ENCODE assay signal across 23 cellular contexts in the genomic region with DNA sequence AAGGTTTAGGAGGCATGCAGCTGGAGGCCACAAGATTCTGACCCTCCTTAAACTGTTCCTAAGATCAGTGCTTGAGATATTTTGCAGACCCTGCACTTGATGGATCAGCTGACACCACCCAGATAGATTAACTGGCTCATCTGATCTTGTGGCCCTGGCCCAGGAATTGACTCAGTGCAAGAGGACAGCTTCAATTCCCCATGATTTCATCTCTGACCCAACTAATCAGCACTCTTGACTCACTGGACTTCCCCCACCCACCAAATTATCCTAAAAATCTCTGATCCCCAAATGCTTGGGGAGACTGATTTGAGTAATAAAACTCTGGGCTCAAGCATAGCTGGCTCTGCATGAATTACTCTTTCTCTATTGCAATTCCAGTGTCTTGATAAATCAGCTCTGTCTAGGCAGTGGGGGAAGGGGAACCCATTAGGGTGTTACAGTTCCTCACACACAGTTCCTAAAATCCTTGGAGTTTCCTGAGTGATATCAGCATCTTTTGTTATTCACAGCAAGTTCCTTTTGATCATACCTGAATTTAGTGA.
DNase-seq lines count a peak whose midpoint lies in the region; ATAC-seq and TF ChIP-seq lines count a peak whose summit lies in the region.
"Had no signal": no experiment of that assay in that cellular context is flagged by ENCODE, and none has a peak within 500 bp of the region (broad histone marks: within the 10 kb centered on the region; RNA-seq: fewer than 3 reads in every experiment).

No MANE protein-coding gene starts in this region.

- no peak overlapping the region for H2BK15ac ChIP-seq in mesendoderm (replicated peaks; ENCODE audit: low read depth)

- no peak overlapping the region for H3K9ac ChIP-seq in mesendoderm (ENCODE audit: low read length)

- DNase-seq in activated CD4-positive, alpha-beta T cell treated with anti-CD3 and anti-CD28 coated beads, Interleukin-2, amount 50 U/mL, for 48 hours, result peak; percentile 10 to 43
- DNase-seq in activated CD4-positive, alpha-beta T cell treated with anti-CD3 and anti-CD28 coated beads, Interleukin-2, amount 10 ng/mL, durations not matched to agents 7 days and 5 days, result no peak
- peak; percentile 50 for DNase-seq in EL
- DNase-seq in activated T-cell treated with anti-CD3 and anti-CD28 coated beads, Interleukin-2, amount 50 U/mL, for 48 hours, result peak; percentile 23 to 25
- peak; percentile 10 for DNase-seq in mesendoderm
- DNase-seq in AG08396 (ENCODE audit: low spot score), result no peak
- no peak for DNase-seq in BE2C
- DNase-seq: activated B cell treated with CpG ODN at 0.5 μM for 24 hours; aorta; colonic mucosa; DMS153; H7; naive thymus-derived CD8-positive, alpha-beta T cell; NCI-H1092; NCI-H2081; NCI-H510A treated with DMSO at 0.1 percent for 48 hours; posterior cingulate gyrus; Right ventricle myocardium superior; stomach had no signal

- peaks cover 2% of the 10 kb centered on the region for H3K36me3 ChIP-seq in mesendoderm (ENCODE audit: control insufficient read depth, insufficient read depth, low read length)
- H3K36me3 ChIP-seq in BE2C, result no peaks in the 10 kb centered on the region; the same call in none of the 2 replicates

- no peak overlapping the region for H3K27ac ChIP-seq in mesendoderm (ENCODE audit: low read depth, low read length)
- H3K27ac ChIP-seq: A549, colonic mucosa, stomach had no signal

- no peaks in the 10 kb centered on the region for H3K27me3 ChIP-seq in mesendoderm (ENCODE audit: insufficient read depth, low read length, poor library complexity)
- H3K27me3 ChIP-seq in BE2C, result no peaks in the 10 kb centered on the region
- H3K27me3 ChIP-seq: colonic mucosa, stomach had no signal

- no peak overlapping the region for H3K56ac ChIP-seq in mesendoderm (ENCODE audit: low read length)

- no peaks in the 10 kb centered on the region for H3K79me2 ChIP-seq in mesendoderm (ENCODE audit: control insufficient read depth, insufficient read depth, low read length)

- H2BK120ac ChIP-seq in mesendoderm (ENCODE audit: low read depth, low read length), result no peak overlapping the region

- H3K4me3 ChIP-seq in mesendoderm (ENCODE audit: low read length), result no peak overlapping the region
- H3K4me3 ChIP-seq in BE2C (ENCODE audit: low read depth, low read length), result no peak overlapping the region
- H3K4me3 ChIP-seq: A549, colonic mucosa, stomach had no signal

- no peak overlapping the region for H3K27ac Mint-ChIP-seq in activated CD4-positive, alpha-beta T cell treated with anti-CD3 and anti-CD28 coated beads, Interleukin-2, amount 10 ng/mL, durations not matched to agents 7 days and 5 days
- H3K27ac Mint-ChIP-seq: activated B cell treated with CpG ODN at 0.5 μM for 24 hours; T-helper 1 cell treated with Interleukin-12 subunit alpha and Interleukin-12 subunit beta and Interleukin-4 antibody, amounts not matched to agents 30 μg/mL and 1 μg/mL, for 36 hours had no signal

- H4K8ac ChIP-seq in mesendoderm (ENCODE audit: low read depth, low read length), result no peak overlapping the region

- no peaks in the 10 kb centered on the region for H3K4me1 Mint-ChIP-seq in activated CD4-positive, alpha-beta T cell treated with anti-CD3 and anti-CD28 coated beads, Interleukin-2, amount 10 ng/mL, durations not matched to agents 7 days and 5 days
- H3K4me1 Mint-ChIP-seq: activated B cell treated with CpG ODN at 0.5 μM for 24 hours, CD14-positive monocyte had no signal

- no peak overlapping the region for H3K18ac ChIP-seq in mesendoderm (ENCODE audit: low read length)

- H3K79me1 ChIP-seq in mesendoderm (ENCODE audit: low read length), result no peaks in the 10 kb centered on the region

- H3K4me3 Mint-ChIP-seq in activated CD4-positive, alpha-beta T cell treated with anti-CD3 and anti-CD28 coated beads, Interleukin-2, amount 10 ng/mL, durations not matched to agents 7 days and 5 days, result no peak overlapping the region
- H3K4me3 Mint-ChIP-seq: activated B cell treated with CpG ODN at 0.5 μM for 24 hours; CD14-positive monocyte; naive thymus-derived CD8-positive, alpha-beta T cell; T-helper 1 cell treated with Interleukin-12 subunit alpha and Interleukin-12 subunit beta and Interleukin-4 antibody, amounts not matched to agents 30 μg/mL and 1 μg/mL, for 36 hours had no signal

- H3K23ac ChIP-seq in mesendoderm (ENCODE audit: low read length), result no peak overlapping the region

- H4K5ac ChIP-seq in mesendoderm (ENCODE audit: low read length), result no peak overlapping the region

- H2AK5ac ChIP-seq in mesendoderm (ENCODE audit: low read length), result no peak overlapping the region

- no peak for TF ChIP-seq CTCF in BE2C (IDR thresholded peaks at IDR 0.05; ENCODE audit: low read depth, low read length)

- POLR2A ChIA-PET in activated CD4-positive, alpha-beta T cell treated with anti-CD3 and anti-CD28 coated beads, Interleukin-2, amount 10 ng/mL, durations not matched to agents 7 days and 5 days (lab: Charles Lee), result interaction anchor here (0.6 kb wide), 1 partner anchor 33 kb away, joined by 3 read pairs; no protein-coding TSS in a partner anchor

- H3K4ac ChIP-seq in mesendoderm (ENCODE audit: low read depth, low read length), result no peak overlapping the region

- no peak overlapping the region for H3K4me2 ChIP-seq in mesendoderm (ENCODE audit: low read length)
- H3K4me2 ChIP-seq: A549 had no signal

- CTCF ChIA-PET in activated CD4-positive, alpha-beta T cell treated with anti-CD3 and anti-CD28 coated beads, Interleukin-2, amount 10 ng/mL, durations not matched to agents 7 days and 5 days (lab: Charles Lee), result interaction anchor here (0.7 kb wide), 1 partner anchor 19 kb away, joined by 3 read pairs; no protein-coding TSS in a partner anchor

- H3K9me3 ChIP-seq in BE2C, result no peaks in the 10 kb centered on the region
- H3K9me3 ChIP-seq: colonic mucosa had no signal

- H2BK5ac ChIP-seq in mesendoderm (ENCODE audit: low read length), result no peak overlapping the region

- H3K4me1 ChIP-seq in mesendoderm (ENCODE audit: control insufficient read depth, low read depth, low read length) (peaks cover 2% of the 10 kb centered on the region), BE2C (no peaks in the 10 kb centered on the region)
- H3K4me1 ChIP-seq: A549, colonic mucosa, stomach had no signal

- H3K36me3 Mint-ChIP-seq in activated CD4-positive, alpha-beta T cell treated with anti-CD3 and anti-CD28 coated beads, Interleukin-2, amount 10 ng/mL, durations not matched to agents 7 days and 5 days (ENCODE audit: low read depth), result peaks cover 71% of the 10 kb centered on the region

- ATAC-seq in SK-N-SH treated with all-trans-retinoic acid at 6 μM for 48 hours, result no peak
- ATAC-seq: A549; naive thymus-derived CD8-positive, alpha-beta T cell had no signal

- H3K27me3 Mint-ChIP-seq in activated CD4-positive, alpha-beta T cell treated with anti-CD3 and anti-CD28 coated beads, Interleukin-2, amount 10 ng/mL, durations not matched to agents 7 days and 5 days, result no peaks in the 10 kb centered on the region
- H3K27me3 Mint-ChIP-seq: activated B cell treated with CpG ODN at 0.5 μM for 24 hours; naive thymus-derived CD8-positive, alpha-beta T cell had no signal

- H3K9me3 Mint-ChIP-seq in activated CD4-positive, alpha-beta T cell treated with anti-CD3 and anti-CD28 coated beads, Interleukin-2, amount 10 ng/mL, durations not matched to agents 7 days and 5 days, result peaks cover 28% of the 10 kb centered on the region

TF ChIP-seq in SK-N-SH treated with all-trans-retinoic acid at 6 μM for 48 hours, 23 proteins besides CTCF, POLR2A, EP300 and RAD21:
- TF ChIP-seq OSR1 (CRISPR knock-in tag; IDR thresholded peaks at IDR 0.05), result no peak
- TF ChIP-seq SNAI2 (CRISPR knock-in tag; IDR thresholded peaks at IDR 0.05), result no peak
- no peak for TF ChIP-seq ZFP30 (CRISPR knock-in tag; IDR thresholded peaks at IDR 0.05)
- TF ChIP-seq, protein P1, sequence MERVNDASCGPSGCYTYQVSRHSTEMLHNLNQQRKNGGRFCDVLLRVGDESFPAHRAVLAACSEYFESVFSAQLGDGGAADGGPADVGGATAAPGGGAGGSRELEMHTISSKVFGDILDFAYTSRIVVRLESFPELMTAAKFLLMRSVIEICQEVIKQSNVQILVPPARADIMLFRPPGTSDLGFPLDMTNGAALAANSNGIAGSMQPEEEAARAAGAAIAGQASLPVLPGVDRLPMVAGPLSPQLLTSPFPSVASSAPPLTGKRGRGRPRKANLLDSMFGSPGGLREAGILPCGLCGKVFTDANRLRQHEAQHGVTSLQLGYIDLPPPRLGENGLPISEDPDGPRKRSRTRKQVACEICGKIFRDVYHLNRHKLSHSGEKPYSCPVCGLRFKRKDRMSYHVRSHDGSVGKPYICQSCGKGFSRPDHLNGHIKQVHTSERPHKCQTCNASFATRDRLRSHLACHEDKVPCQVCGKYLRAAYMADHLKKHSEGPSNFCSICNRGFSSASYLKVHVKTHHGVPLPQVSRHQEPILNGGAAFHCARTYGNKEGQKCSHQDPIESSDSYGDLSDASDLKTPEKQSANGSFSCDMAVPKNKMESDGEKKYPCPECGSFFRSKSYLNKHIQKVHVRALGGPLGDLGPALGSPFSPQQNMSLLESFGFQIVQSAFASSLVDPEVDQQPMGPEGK (CRISPR knock-in tag; IDR thresholded peaks at IDR 0.05; ENCODE audit: borderline replicate concordance), result no peak
- TF ChIP-seq CSDC2 (CRISPR knock-in tag; IDR thresholded peaks at IDR 0.05), result no peak
- no peak for TF ChIP-seq TCF4 (CRISPR knock-in tag; IDR thresholded peaks at IDR 0.05; ENCODE audit: borderline replicate concordance)

Comparison
In these comparisons a context has a peak if more than half of its experiments do, and no peak if none do; other contexts are left out.
1. DNase-seq: peak in activated CD4-positive, alpha-beta T cell treated with anti-CD3 and anti-CD28 coated beads, Interleukin-2, amount 50 U/mL, for 48 hours (2 of 2), EL (single experiment), activated T-cell treated with anti-CD3 and anti-CD28 coated beads, Interleukin-2, amount 50 U/mL, for 48 hours (2 of 2) and mesendoderm (single experiment); none in activated CD4-positive, alpha-beta T cell treated with anti-CD3 and anti-CD28 coated beads, Interleukin-2, amount 10 ng/mL, durations not matched to agents 7 days and 5 days (single experiment), AG08396 (single experiment) and BE2C (single experiment).